In the genomic region with DNA sequence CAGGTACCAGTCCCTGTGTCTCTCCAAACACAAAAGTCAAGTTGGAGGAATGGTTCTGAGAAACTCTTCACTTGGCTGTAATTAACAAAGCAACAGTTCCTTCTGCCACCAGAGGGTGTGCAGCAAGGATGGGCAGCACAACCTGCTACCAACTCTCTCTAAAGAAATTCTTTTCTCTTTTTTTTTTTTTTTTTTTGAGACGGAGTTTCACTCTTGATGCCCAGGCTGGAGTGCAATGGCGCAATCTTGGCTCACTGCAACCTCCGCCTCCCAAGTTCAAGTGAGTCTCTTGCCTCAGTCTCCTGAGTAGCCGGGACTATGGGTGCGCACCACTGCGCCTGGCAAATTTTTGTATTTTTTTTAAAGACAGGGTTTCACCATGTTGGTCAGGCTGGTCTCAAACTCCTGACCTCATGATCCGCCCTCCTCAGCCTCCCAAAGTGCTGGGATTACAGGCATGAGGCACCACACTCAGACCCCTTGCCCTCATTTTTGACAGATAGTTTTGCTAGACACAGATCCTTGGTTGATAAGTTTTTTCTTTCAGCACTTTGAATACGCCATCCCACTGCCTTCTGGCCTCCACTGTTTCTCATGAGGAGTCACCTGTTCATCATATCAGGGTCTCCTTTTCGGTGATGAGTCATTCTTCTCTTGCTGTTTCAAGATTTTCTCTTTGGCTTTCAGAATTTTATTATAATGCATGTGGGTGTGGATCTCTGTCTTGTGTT, we compare ENCODE assay signal across 8 cellular contexts. TPM values are rescaled to one million over a fixed set of nuclear protein-coding genes. Genes with fewer than 3 reads are reported as not detected.
DNase-seq lines count a peak whose midpoint lies in the region; ATAC-seq, FAIRE-seq and TF ChIP-seq lines count a peak whose summit lies in the region.

No MANE protein-coding gene starts in this region.

- TF ChIP-seq CTCF in endothelial cell of umbilical vein (IDR thresholded peaks at IDR 0.05; ENCODE audit: extremely low read depth in 1 of 2, insufficient read depth in 1 of 2, low read depth in 1 of 2, low read length in 2 of 2) (peak; percentile 29 to 47), psoas muscle (IDR thresholded peaks at IDR 0.05) (peak; percentile 18), uterus (IDR thresholded peaks at IDR 0.05) (peak in 1 of 4 experiments; percentile 5)

- H3K4me1 ChIP-seq in endothelial cell of umbilical vein (ENCODE audit: control insufficient read depth, extremely low read depth, insufficient read depth, low read length) (peaks cover 11% of the 10 kb centered on the region), psoas muscle (peaks cover 4% of the 10 kb centered on the region), uterus (no peaks in the 10 kb centered on the region)

- POLR2A ChIA-PET in endothelial cell of umbilical vein (lab: Charles Lee): no interaction called here

- H3K27ac ChIP-seq in endothelial cell of umbilical vein (ENCODE audit: insufficient read depth, low read depth, low read length) (no peak overlapping the region), psoas muscle (no peak overlapping the region), uterus (no peak overlapping the region)

- peak; percentile 40; the same call in 2 of the 3 replicates for ATAC-seq in SK-N-SH treated with all-trans-retinoic acid at 6 μM for 48 hours
- no peak for ATAC-seq in psoas muscle

- H3K4me3 ChIP-seq in endothelial cell of umbilical vein (replicated peaks in 1 of 3; ENCODE audit: insufficient read depth in 1 of 3, low read depth in 1 of 3, low read length in 3 of 3) (no peak overlapping the region), psoas muscle (no peak overlapping the region), uterus (no peak overlapping the region)

- no peak overlapping the region for H3K4me2 ChIP-seq in endothelial cell of umbilical vein (ENCODE audit: insufficient read depth, low read length)

- BruUV-seq in endothelial cell of umbilical vein (replicated peaks; lab: Mats Ljungman, UMichigan): no TSS peak

- CTCF ChIA-PET in endothelial cell of umbilical vein (lab: Charles Lee): interaction anchor here (0.7 to 2.7 kb wide), 3 partner anchors 162 to 752 kb away, joined by 3 to 12 read pairs (median 3); no protein-coding TSS in a partner anchor

- no peaks in the 10 kb centered on the region for H3K9me1 ChIP-seq in endothelial cell of umbilical vein (replicated peaks; ENCODE audit: control insufficient read depth, extremely low read depth, insufficient read depth, low read length)

- intact Hi-C loops in endothelial cell of umbilical vein (cut with micrococcal nuclease) (no loop called here), psoas muscle (cut with DNase I) (no loop called here), posterior vena cava (cut with DNase I) (no loop called here), uterus (cut with DNase I; ENCODE audit: low total_unique reads) (no loop called here)

- no peak for TF ChIP-seq POLR2A in endothelial cell of umbilical vein (IDR thresholded peaks at IDR 0.05; ENCODE audit: low read depth, low read length)
- TF ChIP-seq POLR2A in uterus (IDR thresholded peaks at IDR 0.05): no peak

- peak; percentile 20 for DNase-seq in stimulated activated CD4-positive, alpha-beta T cell treated with anti-CD3 and anti-CD28 coated beads, Interleukin-4, amount 100 ng/mL, for 1 hour
- DNase-seq in stimulated activated CD4-positive, alpha-beta T cell treated with anti-CD3 and anti-CD28 coated beads, Interleukin-2, amount 100 ng/mL, for 24 hours: no peak
- DNase-seq in endothelial cell of umbilical vein (ENCODE audit: low read depth, low spot score) (peak; percentile 40), psoas muscle (no peak), posterior vena cava (ENCODE audit: low spot score) (no peak), uterus (no peak), NCI-H2171 (lab: John Stamatoyannopoulos, UW) (no peak)

- H3K9me3 ChIP-seq in endothelial cell of umbilical vein (replicated peaks; ENCODE audit: control insufficient read depth, insufficient read depth, low read length) (no peaks in the 10 kb centered on the region), psoas muscle (no peaks in the 10 kb centered on the region), uterus (no peaks in the 10 kb centered on the region)

- H3K79me2 ChIP-seq in endothelial cell of umbilical vein (ENCODE audit: control insufficient read depth, insufficient read depth, low read length): no peaks in the 10 kb centered on the region

- dilution Hi-C loops in endothelial cell of umbilical vein (cut with MboI; ENCODE audit: extremely low pct_ligation_motif_present, low sequenced_read_pairs): no loop called here

- no peak overlapping the region for H2AFZ ChIP-seq in endothelial cell of umbilical vein (ENCODE audit: low read depth, low read length)

- WGBS in psoas muscle, 3 donors: 80 to 88% (median 85%) methylated on average over 9 of the region's 9 CpGs

- FAIRE-seq in endothelial cell of umbilical vein (lab: Jason Lieb, UNC): no peak

- H3K36me3 ChIP-seq in endothelial cell of umbilical vein (ENCODE audit: control insufficient read depth in 2 of 2, extremely low read depth in 1 of 2, insufficient read depth in 2 of 2, low read length in 2 of 2) (no peaks in the 10 kb centered on the region), psoas muscle (ENCODE audit: insufficient read depth in 1 of 2, low read depth in 1 of 2) (no peaks in the 10 kb centered on the region), uterus (no peaks in the 10 kb centered on the region)

- peaks cover 0 to 3% of the 10 kb centered on the region in 2 experiments for H3K27me3 ChIP-seq in endothelial cell of umbilical vein (ENCODE audit: control insufficient read depth in 2 of 2, insufficient read depth in 2 of 2, low read length in 2 of 2)
- H3K27me3 ChIP-seq in psoas muscle (ENCODE audit: insufficient read depth in 3 of 3, low read length in 2 of 3): no peaks in the 10 kb centered on the region
- H3K27me3 ChIP-seq in uterus: no peaks in the 10 kb centered on the region

- no peaks in the 10 kb centered on the region for H4K20me1 ChIP-seq in endothelial cell of umbilical vein (replicated peaks; ENCODE audit: control insufficient read depth, extremely low read depth, insufficient read depth, low read length)

- no peak overlapping the region for H3K9ac ChIP-seq in endothelial cell of umbilical vein (replicated peaks; ENCODE audit: extremely low read depth, insufficient read depth, low read length)

TF ChIP-seq in SK-N-SH treated with all-trans-retinoic acid at 6 μM for 48 hours, 23 proteins besides CTCF, POLR2A, EP300 and RAD21 (continues in another document):
- TF ChIP-seq, protein P1, sequence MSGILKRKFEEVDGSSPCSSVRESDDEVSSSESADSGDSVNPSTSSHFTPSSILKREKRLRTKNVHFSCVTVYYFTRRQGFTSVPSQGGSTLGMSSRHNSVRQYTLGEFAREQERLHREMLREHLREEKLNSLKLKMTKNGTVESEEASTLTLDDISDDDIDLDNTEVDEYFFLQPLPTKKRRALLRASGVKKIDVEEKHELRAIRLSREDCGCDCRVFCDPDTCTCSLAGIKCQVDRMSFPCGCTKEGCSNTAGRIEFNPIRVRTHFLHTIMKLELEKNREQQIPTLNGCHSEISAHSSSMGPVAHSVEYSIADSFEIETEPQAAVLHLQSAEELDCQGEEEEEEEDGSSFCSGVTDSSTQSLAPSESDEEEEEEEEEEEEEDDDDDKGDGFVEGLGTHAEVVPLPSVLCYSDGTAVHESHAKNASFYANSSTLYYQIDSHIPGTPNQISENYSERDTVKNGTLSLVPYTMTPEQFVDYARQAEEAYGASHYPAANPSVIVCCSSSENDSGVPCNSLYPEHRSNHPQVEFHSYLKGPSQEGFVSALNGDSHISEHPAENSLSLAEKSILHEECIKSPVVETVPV (CRISPR knock-in tag; IDR thresholded peaks at IDR 0.05): no peak
- TF ChIP-seq GLIS3 (CRISPR knock-in tag; IDR thresholded peaks at IDR 0.05): no peak

TF ChIP-seq in endothelial cell of umbilical vein, 7 proteins besides CTCF, POLR2A, EP300 and RAD21:
- TF ChIP-seq EZH2 (IDR thresholded peaks at IDR 0.05; ENCODE audit: borderline replicate concordance, low read depth, low read length, severe bottlenecking) (no peak), MYC (IDR thresholded peaks at IDR 0.05; ENCODE audit: low read depth, low read length) (no peak), JUN (IDR thresholded peaks at IDR 0.05; ENCODE audit: borderline replicate concordance, insufficient read depth, insufficient read length, low read depth) (peak; percentile 8), POLR2AphosphoS5 (IDR thresholded peaks at IDR 0.05; ENCODE audit: insufficient read depth, low read depth, low read length) (no peak), FOS (IDR thresholded peaks at IDR 0.05; ENCODE audit: borderline replicate concordance, insufficient read depth, low read length) (no peak)

RNA-seq across cellular contexts. Expression of a gene that starts 12.1 kb away (rescaled TPM):
- total RNA-seq in endothelial cell of umbilical vein (85.8 and 87.0 TPM in 2 replicates), psoas muscle (10 to 100 TPM; 18.5 to 26.7 (median 20.6) TPM), posterior vena cava (100 to 1,000 TPM in 1 of 2 donors, 10 to 100 TPM in 1; 91.5 to 109 TPM), uterus (100 to 1,000 TPM in 1 of 4 donors, 10 to 100 TPM in 3; 35.9 to 119 (median 53.2) TPM)
- polyA plus RNA-seq in endothelial cell of umbilical vein (107 and 137 TPM in 2 replicates), psoas muscle (10 to 100 TPM; 16.1 to 23.7 (median 18.5) TPM)
- polyA plus RNA-seq in endothelial cell of umbilical vein (2011; cell fraction: cytosol; rRNA removed): 82.6 and 90.9 TPM in 2 replicates
- 28.3 and 42.7 TPM in 2 replicates for polyA plus RNA-seq in endothelial cell of umbilical vein (2011; cell fraction: nucleus; rRNA removed)
- polyA plus RNA-seq in endothelial cell of umbilical vein (2012): 72.0 and 88.4 TPM in 2 replicates
- 73.6 and 89.9 TPM in 2 replicates for polyA minus RNA-seq in endothelial cell of umbilical vein
- polyA minus RNA-seq in endothelial cell of umbilical vein (2011; cell fraction: cytosol; rRNA and poly(A)+ RNA removed): 40.4 TPM
- 20.0 and 46.4 TPM in 2 replicates for polyA minus RNA-seq in endothelial cell of umbilical vein (2011; cell fraction: nucleus; rRNA and poly(A)+ RNA removed)

RNA-seq across cellular contexts. Expression of a gene that starts 57.0 kb away (rescaled TPM):
- total RNA-seq in endothelial cell of umbilical vein: 32.6 and 35.4 TPM in 2 replicates
- 6.8 and 8.9 TPM in 2 replicates for polyA plus RNA-seq in endothelial cell of umbilical vein
- polyA plus RNA-seq in endothelial cell of umbilical vein (2011; cell fraction: cytosol; rRNA removed): 12.6 and 14.3 TPM in 2 replicates
- polyA plus RNA-seq in endothelial cell of umbilical vein (2011; cell fraction: nucleus; rRNA removed): 15.3 and 18.9 TPM in 2 replicates
- 16.2 and 23.6 TPM in 2 replicates for polyA plus RNA-seq in endothelial cell of umbilical vein (2012)
- 26.0 and 31.0 TPM in 2 replicates for polyA minus RNA-seq in endothelial cell of umbilical vein
- 33.6 TPM for polyA minus RNA-seq in endothelial cell of umbilical vein (2011; cell fraction: cytosol; rRNA and poly(A)+ RNA removed)
- 26.0 and 28.4 TPM in 2 replicates for polyA minus RNA-seq in endothelial cell of umbilical vein (2011; cell fraction: nucleus; rRNA and poly(A)+ RNA removed)
- total RNA-seq in psoas muscle: 10 to 100 TPM; 24.8 to 29.5 (median 26.0) TPM
- 10 to 100 TPM in 1 of 3 donors, 1 to 10 TPM in 2; 8.9 to 16.8 (median 9.5) TPM for polyA plus RNA-seq in psoas muscle
- 10 to 100 TPM; 26.5 to 28.1 TPM for total RNA-seq in posterior vena cava
- 10 to 100 TPM; 10.5 to 49.1 (median 21.8) TPM for total RNA-seq in uterus

Comparison
In these comparisons a context has a peak if more than half of its experiments do, and no peak if none do; other contexts are left out.
1. DNase-seq: peak in stimulated activated CD4-positive, alpha-beta T cell treated with anti-CD3 and anti-CD28 coated beads, Interleukin-4, amount 100 ng/mL, for 1 hour (single experiment) and endothelial cell of umbilical vein (single experiment); none in stimulated activated CD4-positive, alpha-beta T cell treated with anti-CD3 and anti-CD28 coated beads, Interleukin-2, amount 100 ng/mL, for 24 hours (0 of 2), psoas muscle (0 of 2), posterior vena cava (single experiment), uterus (0 of 2) and NCI-H2171 (single experiment).